In the genomic region with DNA sequence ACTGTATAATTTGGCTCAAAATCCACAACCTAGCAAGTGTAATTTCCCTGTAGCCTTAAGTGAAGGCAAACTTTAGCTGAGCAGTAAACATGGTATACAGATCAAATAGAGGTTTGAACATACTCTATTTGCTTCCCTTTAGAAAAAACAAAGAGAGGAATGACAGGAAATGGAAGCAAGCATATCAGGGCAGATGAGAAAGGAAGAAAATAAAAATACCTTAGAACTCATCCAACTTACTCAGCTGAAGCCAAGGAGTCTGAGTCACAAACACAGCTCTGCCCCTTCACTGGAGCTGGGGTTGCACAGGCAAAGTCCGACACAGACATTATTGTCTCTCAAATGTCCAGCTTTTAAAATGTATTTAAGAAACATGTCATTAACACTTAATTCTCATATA, we compare ENCODE assay signal across 24 cellular contexts.
DNase-seq lines count a peak whose midpoint lies in the region; ATAC-seq, FAIRE-seq and TF ChIP-seq lines count a peak whose summit lies in the region.
"Had no signal": no experiment of that assay in that cellular context is flagged by ENCODE, and none has a peak within 500 bp of the region (broad histone marks: within the 10 kb centered on the region; RNA-seq: fewer than 3 reads in every experiment).

No MANE protein-coding gene starts in this region.

- H3K27ac Mint-ChIP-seq in GM23338 (no peak overlapping the region), astrocyte (ENCODE audit: unreplicated experiment) (no peak overlapping the region)
- H3K27ac Mint-ChIP-seq: activated CD8-positive, alpha-beta T cell treated with anti-CD3 and anti-CD28 coated beads for 36 hours; IgD-negative memory B cell had no signal

- no peak overlapping the region for H3K9ac ChIP-seq in astrocyte (ENCODE audit: low read length)
- H3K9ac ChIP-seq: BLaER1 treated with 17β-estradiol and CSF1 and Interleukin-3, amounts not matched to agents 10 nM and 100 nM had no signal

- FAIRE-seq in astrocyte (lab: Jason Lieb, UNC), result peak; percentile 91
- FAIRE-seq: A204.1 had no signal

- intact Hi-C loops in stomach (cut with DNase I; ENCODE audit: low total_unique reads), result no loop called here
- intact Hi-C loops in heart right ventricle (cut with DNase I), result no loop called here

- no peaks in the 10 kb centered on the region for H4K20me1 ChIP-seq in GM23338 (replicated peaks; ENCODE audit: insufficient read depth)
- H4K20me1 ChIP-seq in astrocyte (ENCODE audit: insufficient read depth, low read length), result no peaks in the 10 kb centered on the region
- H4K20me1 ChIP-seq: BLaER1 treated with 17β-estradiol and CSF1 and Interleukin-3, amounts not matched to agents 10 nM and 100 nM had no signal

- H2AFZ ChIP-seq in GM23338, result peak overlapping the region; percentile 33
- H2AFZ ChIP-seq in astrocyte (ENCODE audit: low read depth, low read length), result no peak overlapping the region

- H3K9me3 Mint-ChIP-seq in GM23338 (no peaks in the 10 kb centered on the region), astrocyte (ENCODE audit: unreplicated experiment) (no peaks in the 10 kb centered on the region)
- H3K9me3 Mint-ChIP-seq: activated CD8-positive, alpha-beta T cell treated with anti-CD3 and anti-CD28 coated beads for 36 hours had no signal

- H3K4me1 Mint-ChIP-seq in GM23338 (peaks cover 17% of the 10 kb centered on the region; the same call in 2 of the 3 replicates), astrocyte (ENCODE audit: low read depth, unreplicated experiment) (peaks cover 11% of the 10 kb centered on the region)
- H3K4me1 Mint-ChIP-seq: IgD-negative memory B cell had no signal

- ATAC-seq in GM23338, result no peak
- no peak for ATAC-seq in GM21825 (IDR thresholded peaks at IDR 0.05; ENCODE audit: unreplicated experiment)
- ATAC-seq in heart right ventricle, result no peak
- ATAC-seq: activated CD8-positive, alpha-beta T cell treated with anti-CD3 and anti-CD28 coated beads for 36 hours had no signal

- H3K27me3 ChIP-seq in GM23338 (ENCODE audit: insufficient read depth), result no peaks in the 10 kb centered on the region
- H3K27me3 ChIP-seq in astrocyte (ENCODE audit: insufficient read depth, low read length), result no peaks in the 10 kb centered on the region
- no peaks in the 10 kb centered on the region for H3K27me3 ChIP-seq in stomach
- no peaks in the 10 kb centered on the region for H3K27me3 ChIP-seq in heart right ventricle
- H3K27me3 ChIP-seq: BLaER1 treated with 17β-estradiol and CSF1 and Interleukin-3, amounts not matched to agents 10 nM and 100 nM; spleen; thyroid gland had no signal

- H3K27me3 Mint-ChIP-seq in GM23338 (ENCODE audit: insufficient read depth, low read depth, poor library complexity) (no peaks in the 10 kb centered on the region), astrocyte (ENCODE audit: low read depth, unreplicated experiment) (no peaks in the 10 kb centered on the region)
- H3K27me3 Mint-ChIP-seq: activated CD8-positive, alpha-beta T cell treated with anti-CD3 and anti-CD28 coated beads for 36 hours; IgD-negative memory B cell had no signal

- WGBS in stomach, 5 donors, result 63 to 94% (median 90%) methylated on average over 1 of the region's 1 CpG
- WGBS in heart right ventricle, 2 donors, result 43 to 68% methylated on average over 1 of the region's 1 CpG

- no peak for TF ChIP-seq CTCF in 22Rv1 (IDR thresholded peaks at IDR 0.05)
- TF ChIP-seq CTCF in GM23338 (conservative IDR thresholded peaks at IDR 0.05; ENCODE audit: low read depth in 2 of 2), result no peak
- TF ChIP-seq CTCF in astrocyte (IDR thresholded peaks at IDR 0.05; ENCODE audit: insufficient read depth, low read depth, low read length), result no peak
- TF ChIP-seq CTCF in stomach (IDR thresholded peaks at IDR 0.05), result no peak
- TF ChIP-seq CTCF in heart right ventricle (IDR thresholded peaks at IDR 0.05), result no peak

- H3K36me3 Mint-ChIP-seq in GM23338 (ENCODE audit: low read depth) (no peaks in the 10 kb centered on the region), astrocyte (ENCODE audit: low read depth, unreplicated experiment) (no peaks in the 10 kb centered on the region)
- H3K36me3 Mint-ChIP-seq: IgD-negative memory B cell had no signal

- no peaks in the 10 kb centered on the region for H3K9me3 ChIP-seq in astrocyte (ENCODE audit: insufficient read depth, low read depth, low read length)
- H3K9me3 ChIP-seq in stomach, result no peaks in the 10 kb centered on the region
- H3K9me3 ChIP-seq in heart right ventricle, result no peaks in the 10 kb centered on the region
- H3K9me3 ChIP-seq: BLaER1 treated with 17β-estradiol and CSF1 and Interleukin-3, amounts not matched to agents 10 nM and 100 nM; spleen; thyroid gland had no signal

- peak overlapping the region; percentile 73 for H3K27ac ChIP-seq in 22Rv1
- H3K27ac ChIP-seq in GM23338 (ENCODE audit: low read depth), result no peak overlapping the region
- no peak overlapping the region for H3K27ac ChIP-seq in astrocyte (ENCODE audit: low read depth, low read length)
- no peak overlapping the region for H3K27ac ChIP-seq in stomach
- no peak overlapping the region for H3K27ac ChIP-seq in heart right ventricle
- H3K27ac ChIP-seq: BLaER1 treated with 17β-estradiol and CSF1 and Interleukin-3, amounts not matched to agents 10 nM and 100 nM; spleen; thyroid gland had no signal

- H3K36me3 ChIP-seq in GM23338 (ENCODE audit: insufficient read depth) (no peaks in the 10 kb centered on the region), astrocyte (ENCODE audit: insufficient read depth, low read length) (no peaks in the 10 kb centered on the region), stomach (no peaks in the 10 kb centered on the region), heart right ventricle (no peaks in the 10 kb centered on the region)
- H3K36me3 ChIP-seq: BLaER1 treated with 17β-estradiol and CSF1 and Interleukin-3, amounts not matched to agents 10 nM and 100 nM; spleen; thyroid gland had no signal

- H3K4me3 ChIP-seq in GM23338, result no peak overlapping the region
- no peak overlapping the region for H3K4me3 ChIP-seq in astrocyte (ENCODE audit: insufficient read depth, low read depth, low read length)
- H3K4me3 ChIP-seq in stomach, result no peak overlapping the region
- H3K4me3 ChIP-seq in heart right ventricle, result no peak overlapping the region
- H3K4me3 ChIP-seq: BLaER1 treated with 17β-estradiol and CSF1 and Interleukin-3, amounts not matched to agents 10 nM and 100 nM; spleen; thyroid gland had no signal

- TF ChIP-seq POLR2A in stomach (IDR thresholded peaks at IDR 0.05), result no peak

- peaks cover 10% of the 10 kb centered on the region; the same call in 1 of the 2 replicates for H3K4me1 ChIP-seq in GM23338 (ENCODE audit: insufficient read depth)
- peaks cover 15% of the 10 kb centered on the region for H3K4me1 ChIP-seq in astrocyte (ENCODE audit: insufficient read depth, low read length)
- H3K4me1 ChIP-seq in stomach, result no peaks in the 10 kb centered on the region
- H3K4me1 ChIP-seq in heart right ventricle, result no peaks in the 10 kb centered on the region
- H3K4me1 ChIP-seq: BLaER1 treated with 17β-estradiol and CSF1 and Interleukin-3, amounts not matched to agents 10 nM and 100 nM; spleen; thyroid gland had no signal

- no peak for DNase-seq in GM23338 (ENCODE audit: low spot score)
- peak; percentile 46 for DNase-seq in astrocyte (ENCODE audit: low read depth)
- DNase-seq in glomerular visceral epithelial cell (ENCODE audit: extremely low spot score), result peak; percentile 3
- no peak for DNase-seq in stomach
- no peak for DNase-seq in NCI-H774 (lab: John Stamatoyannopoulos, UW)
- DNase-seq in heart right ventricle, result no peak
- DNase-seq: activated CD8-positive, alpha-beta T cell treated with anti-CD3 and anti-CD28 coated beads for 36 hours; activated gamma-delta T cell treated with Interleukin-2 at 50 U/mL for 16 hours; activated T-cell treated with anti-CD3 and anti-CD28 coated beads for 4 hours; Calu3; islet precursor cell; NCI-H1417; NCI-H2171; NCI-H524 treated with DMSO at 0.1 percent for 48 hours; spleen; stimulated activated CD4-positive, alpha-beta T cell treated with anti-CD3 and anti-CD28 coated beads, Interleukin-4, amount 100 ng/mL, for 1 hour; stimulated activated naive CD4-positive, alpha-beta T cell; T1000; thyroid gland had no signal

- no peaks in the 10 kb centered on the region for H3K79me2 ChIP-seq in GM23338 (replicated peaks; ENCODE audit: insufficient read depth)
- no peaks in the 10 kb centered on the region for H3K79me2 ChIP-seq in astrocyte (ENCODE audit: insufficient read depth, low read length)

- H3K4me3 Mint-ChIP-seq in GM23338, result no peak overlapping the region
- no peak overlapping the region for H3K4me3 Mint-ChIP-seq in astrocyte (ENCODE audit: unreplicated experiment)
- H3K4me3 Mint-ChIP-seq: activated CD8-positive, alpha-beta T cell treated with anti-CD3 and anti-CD28 coated beads for 36 hours; IgD-negative memory B cell had no signal

- H3K9me2 ChIP-seq in GM23338 (ENCODE audit: insufficient read depth), result no peaks in the 10 kb centered on the region

- no peak overlapping the region for H3K4me2 ChIP-seq in GM23338
- peak overlapping the region; percentile 66 for H3K4me2 ChIP-seq in astrocyte (ENCODE audit: low read length)
- H3K4me2 ChIP-seq: BLaER1 treated with 17β-estradiol and CSF1 and Interleukin-3, amounts not matched to agents 10 nM and 100 nM had no signal

- TF ChIP-seq EP300 in stomach (IDR thresholded peaks at IDR 0.05), result no peak

- H3F3A ChIP-seq in GM23338 (replicated peaks; ENCODE audit: low read depth), result no peaks in the 10 kb centered on the region

TF ChIP-seq in GM23338, 12 proteins besides CTCF, POLR2A, EP300 and RAD21 (continues in another document):
- TF ChIP-seq ZNF331 (CRISPR knock-in tag; IDR thresholded peaks at IDR 0.05; ENCODE audit: low read depth), result no peak
- TF ChIP-seq ZNF114 (CRISPR knock-in tag; IDR thresholded peaks at IDR 0.05), result no peak
- no peak for TF ChIP-seq JUNB (IDR thresholded peaks at IDR 0.05; ENCODE audit: unreplicated experiment)
- TF ChIP-seq POLR2AphosphoS5 (IDR thresholded peaks at IDR 0.05; ENCODE audit: low read depth), result no peak
- TF ChIP-seq NANOG (IDR thresholded peaks at IDR 0.05; ENCODE audit: borderline replicate concordance), result no peak

Comparison
In these comparisons a context has a peak if more than half of its experiments do, and no peak if none do; other contexts are left out.
1. DNase-seq: peak in astrocyte (single experiment) and glomerular visceral epithelial cell (single experiment); none in GM23338 (single experiment), stomach (single experiment), NCI-H774 (single experiment) and heart right ventricle (0 of 2).